Comparison of ENCODE assay signal across 1 cellular context in the genomic region with DNA sequence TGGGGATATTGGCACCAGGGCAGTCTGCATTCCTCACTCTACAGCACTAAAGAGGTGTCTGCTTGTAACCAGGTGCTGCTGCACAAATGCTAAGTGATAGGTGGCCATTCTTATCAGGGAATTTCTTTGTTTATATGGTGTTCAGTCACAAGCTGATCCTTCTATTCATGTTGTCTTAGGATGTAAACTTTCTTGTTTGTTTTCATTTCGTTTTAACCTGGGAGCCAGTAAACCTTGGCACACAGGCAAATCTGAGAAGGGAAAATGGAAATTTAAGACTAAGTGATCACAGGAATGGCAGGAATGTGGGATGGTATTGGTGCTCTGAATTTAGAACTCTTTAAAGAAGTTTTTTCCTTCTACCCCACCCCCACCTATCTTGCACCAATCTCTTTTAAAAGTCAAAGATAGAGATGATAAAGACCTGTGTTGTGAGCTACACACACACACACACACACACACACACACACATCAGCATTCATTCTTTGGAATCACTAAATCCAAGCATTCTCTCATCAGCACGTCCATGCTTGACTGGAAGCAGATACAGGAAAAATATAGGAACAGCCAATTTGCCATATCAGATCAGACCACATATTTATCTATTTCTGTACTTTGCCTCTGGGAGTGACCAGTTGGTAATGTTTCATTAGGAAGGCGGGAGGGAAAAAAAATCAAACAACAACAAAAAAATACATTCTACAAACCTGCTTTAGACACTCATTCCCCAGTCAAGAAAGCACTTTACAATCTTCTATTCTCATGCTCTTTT.
TF ChIP-seq lines count a peak whose summit lies in the region.

No MANE protein-coding gene starts in this region.

TF ChIP-seq in GM23338, 12 proteins besides CTCF, POLR2A, EP300 and RAD21:
- 0 out of 2 replicates have a peak, but pooled peaks have one; percentile 19 for TF ChIP-seq CREB1 (CRISPR knock-in tag; IDR thresholded peaks at IDR 0.05; ENCODE audit: low read depth)
- TF ChIP-seq EZH2phosphoT487 (IDR thresholded peaks at IDR 0.05; ENCODE audit: unreplicated experiment): no peak
- TF ChIP-seq POLR2AphosphoS5 (IDR thresholded peaks at IDR 0.05; ENCODE audit: low read depth): no peak
- TF ChIP-seq ETS1 (IDR thresholded peaks at IDR 0.05): no peak
- TF ChIP-seq EZH2 (IDR thresholded peaks at IDR 0.05; ENCODE audit: low read depth, unreplicated experiment): no peak
- no peak for TF ChIP-seq ZNF114 (CRISPR knock-in tag; IDR thresholded peaks at IDR 0.05)
- TF ChIP-seq, protein P1, sequence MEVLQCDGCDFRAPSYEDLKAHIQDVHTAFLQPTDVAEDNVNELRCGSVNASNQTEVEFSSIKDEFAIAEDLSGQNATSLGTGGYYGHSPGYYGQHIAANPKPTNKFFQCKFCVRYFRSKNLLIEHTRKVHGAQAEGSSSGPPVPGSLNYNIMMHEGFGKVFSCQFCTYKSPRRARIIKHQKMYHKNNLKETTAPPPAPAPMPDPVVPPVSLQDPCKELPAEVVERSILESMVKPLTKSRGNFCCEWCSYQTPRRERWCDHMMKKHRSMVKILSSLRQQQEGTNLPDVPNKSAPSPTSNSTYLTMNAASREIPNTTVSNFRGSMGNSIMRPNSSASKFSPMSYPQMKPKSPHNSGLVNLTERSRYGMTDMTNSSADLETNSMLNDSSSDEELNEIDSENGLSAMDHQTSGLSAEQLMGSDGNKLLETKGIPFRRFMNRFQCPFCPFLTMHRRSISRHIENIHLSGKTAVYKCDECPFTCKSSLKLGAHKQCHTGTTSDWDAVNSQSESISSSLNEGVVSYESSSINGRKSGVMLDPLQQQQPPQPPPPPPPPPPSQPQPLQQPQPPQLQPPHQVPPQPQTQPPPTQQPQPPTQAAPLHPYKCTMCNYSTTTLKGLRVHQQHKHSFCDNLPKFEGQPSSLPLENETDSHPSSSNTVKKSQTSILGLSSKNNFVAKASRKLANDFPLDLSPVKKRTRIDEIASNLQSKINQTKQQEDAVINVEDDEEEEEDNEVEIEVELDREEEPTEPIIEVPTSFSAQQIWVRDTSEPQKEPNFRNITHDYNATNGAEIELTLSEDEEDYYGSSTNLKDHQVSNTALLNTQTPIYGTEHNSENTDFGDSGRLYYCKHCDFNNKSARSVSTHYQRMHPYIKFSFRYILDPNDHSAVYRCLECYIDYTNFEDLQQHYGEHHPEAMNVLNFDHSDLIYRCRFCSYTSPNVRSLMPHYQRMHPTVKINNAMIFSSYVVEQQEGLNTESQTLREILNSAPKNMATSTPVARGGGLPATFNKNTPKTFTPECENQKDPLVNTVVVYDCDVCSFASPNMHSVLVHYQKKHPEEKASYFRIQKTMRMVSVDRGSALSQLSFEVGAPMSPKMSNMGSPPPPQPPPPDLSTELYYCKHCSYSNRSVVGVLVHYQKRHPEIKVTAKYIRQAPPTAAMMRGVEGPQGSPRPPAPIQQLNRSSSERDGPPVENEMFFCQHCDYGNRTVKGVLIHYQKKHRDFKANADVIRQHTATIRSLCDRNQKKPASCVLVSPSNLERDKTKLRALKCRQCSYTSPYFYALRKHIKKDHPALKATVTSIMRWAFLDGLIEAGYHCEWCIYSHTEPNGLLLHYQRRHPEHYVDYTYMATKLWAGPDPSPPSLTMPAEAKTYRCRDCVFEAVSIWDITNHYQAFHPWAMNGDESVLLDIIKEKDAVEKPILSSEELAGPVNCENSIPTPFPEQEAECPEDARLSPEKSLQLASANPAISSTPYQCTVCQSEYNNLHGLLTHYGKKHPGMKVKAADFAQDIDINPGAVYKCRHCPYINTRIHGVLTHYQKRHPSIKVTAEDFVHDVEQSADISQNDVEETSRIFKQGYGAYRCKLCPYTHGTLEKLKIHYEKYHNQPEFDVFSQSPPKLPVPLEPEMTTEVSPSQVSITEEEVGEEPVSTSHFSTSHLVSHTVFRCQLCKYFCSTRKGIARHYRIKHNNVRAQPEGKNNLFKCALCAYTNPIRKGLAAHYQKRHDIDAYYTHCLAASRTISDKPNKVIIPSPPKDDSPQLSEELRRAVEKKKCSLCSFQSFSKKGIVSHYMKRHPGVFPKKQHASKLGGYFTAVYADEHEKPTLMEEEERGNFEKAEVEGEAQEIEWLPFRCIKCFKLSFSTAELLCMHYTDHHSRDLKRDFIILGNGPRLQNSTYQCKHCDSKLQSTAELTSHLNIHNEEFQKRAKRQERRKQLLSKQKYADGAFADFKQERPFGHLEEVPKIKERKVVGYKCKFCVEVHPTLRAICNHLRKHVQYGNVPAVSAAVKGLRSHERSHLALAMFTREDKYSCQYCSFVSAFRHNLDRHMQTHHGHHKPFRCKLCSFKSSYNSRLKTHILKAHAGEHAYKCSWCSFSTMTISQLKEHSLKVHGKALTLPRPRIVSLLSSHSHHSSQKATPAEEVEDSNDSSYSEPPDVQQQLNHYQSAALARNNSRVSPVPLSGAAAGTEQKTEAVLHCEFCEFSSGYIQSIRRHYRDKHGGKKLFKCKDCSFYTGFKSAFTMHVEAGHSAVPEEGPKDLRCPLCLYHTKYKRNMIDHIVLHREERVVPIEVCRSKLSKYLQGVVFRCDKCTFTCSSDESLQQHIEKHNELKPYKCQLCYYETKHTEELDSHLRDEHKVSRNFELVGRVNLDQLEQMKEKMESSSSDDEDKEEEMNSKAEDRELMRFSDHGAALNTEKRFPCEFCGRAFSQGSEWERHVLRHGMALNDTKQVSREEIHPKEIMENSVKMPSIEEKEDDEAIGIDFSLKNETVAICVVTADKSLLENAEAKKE (CRISPR knock-in tag; IDR thresholded peaks at IDR 0.05): no peak
- TF ChIP-seq ZNF331 (CRISPR knock-in tag; IDR thresholded peaks at IDR 0.05; ENCODE audit: low read depth): no peak
- TF ChIP-seq STAT1 (IDR thresholded peaks at IDR 0.05; ENCODE audit: unreplicated experiment): no peak
- no peak for TF ChIP-seq JUNB (IDR thresholded peaks at IDR 0.05; ENCODE audit: unreplicated experiment)
- no peak for TF ChIP-seq REST (IDR thresholded peaks at IDR 0.05; ENCODE audit: unreplicated experiment)
- peak; percentile 44; the same call in 1 of the 2 replicates for TF ChIP-seq NANOG (IDR thresholded peaks at IDR 0.05; ENCODE audit: borderline replicate concordance)
